Comparison of ENCODE assay signal across 9 cellular contexts in the genomic region with DNA sequence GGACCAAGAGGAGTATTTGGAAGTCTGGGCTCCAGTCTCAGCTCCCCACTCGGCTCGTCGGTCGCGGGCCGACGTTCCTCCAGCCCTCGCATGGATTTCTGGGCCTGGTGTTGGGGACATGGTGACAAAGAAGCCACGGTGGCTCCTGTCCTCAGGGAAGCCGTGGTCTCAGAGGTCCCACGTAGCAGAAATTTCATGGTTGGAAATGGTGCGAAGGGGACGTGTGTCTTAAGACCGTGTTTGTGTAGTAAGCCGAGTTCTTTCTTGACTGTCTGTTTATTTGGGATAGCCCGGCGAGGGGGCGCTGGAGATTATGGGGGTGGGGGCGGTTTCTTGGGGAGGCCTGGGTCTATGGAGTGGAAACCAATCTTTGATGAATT. TPM values are rescaled to one million over a fixed set of nuclear protein-coding genes. Genes with fewer than 3 reads are reported as not detected.
DNase-seq lines count a peak whose midpoint lies in the region; ATAC-seq, FAIRE-seq and TF ChIP-seq lines count a peak whose summit lies in the region.
"Had no signal": no experiment of that assay in that cellular context is flagged by ENCODE, and none has a peak within 500 bp of the region (broad histone marks: within the 10 kb centered on the region; RNA-seq: fewer than 3 reads in every experiment).

No MANE protein-coding gene starts in this region.

- H3K4me1 ChIP-seq in OCI-LY3 (ENCODE audit: low read length): peaks cover 11% of the 10 kb centered on the region; the same call in 1 of the 2 replicates

- TF ChIP-seq CTCF in GM12864 (IDR thresholded peaks at IDR 0.05; ENCODE audit: low read depth, low read length, missing control alignments): no peak
- TF ChIP-seq CTCF in OCI-LY3 (IDR thresholded peaks at IDR 0.05; ENCODE audit: low read depth, low read length): no peak; the same call in 1 of the 2 replicates

- H3K9me3 Mint-ChIP-seq in effector memory CD8-positive, alpha-beta T cell: no peaks in the 10 kb centered on the region
- no peaks in the 10 kb centered on the region for H3K9me3 Mint-ChIP-seq in natural killer cell treated with Interleukin-12 subunit alpha and Interleukin-12 subunit beta and Interleukin-15 and Interleukin-18, amount 100 ng/mL, for 72 hours

- peak overlapping the region; percentile 82 for H3K4me2 ChIP-seq in OCI-LY3 (ENCODE audit: low read length)

- peak overlapping the region; percentile 89 to 91 for H3K4me3 Mint-ChIP-seq in effector memory CD8-positive, alpha-beta T cell
- peak overlapping the region; percentile 85 for H3K4me3 Mint-ChIP-seq in natural killer cell treated with Interleukin-12 subunit alpha and Interleukin-12 subunit beta and Interleukin-15 and Interleukin-18, amount 100 ng/mL, for 72 hours

- no peaks in the 10 kb centered on the region for H3K36me3 ChIP-seq in OCI-LY3 (replicated peaks; ENCODE audit: low read depth, low read length)

- H3K27me3 ChIP-seq in OCI-LY3 (ENCODE audit: low read depth, low read length): no peaks in the 10 kb centered on the region

- ATAC-seq in effector memory CD8-positive, alpha-beta T cell (replicated peaks): no peak
- no peak for ATAC-seq in natural killer cell treated with Interleukin-12 subunit alpha and Interleukin-12 subunit beta and Interleukin-15 and Interleukin-18, amount 100 ng/mL, for 72 hours
- ATAC-seq in GM21786 (IDR thresholded peaks at IDR 0.05; ENCODE audit: unreplicated experiment): no peak
- ATAC-seq in esophagus mucosa: no peak

- H2AFZ ChIP-seq in OCI-LY3 (ENCODE audit: low read depth, low read length): peak overlapping the region; percentile 34

- peak overlapping the region; percentile 60; the same call in 1 of the 2 replicates for H3K9ac ChIP-seq in OCI-LY3 (ENCODE audit: low read length)

- H3K27me3 Mint-ChIP-seq in effector memory CD8-positive, alpha-beta T cell: peaks cover 59 to 73% of the 10 kb centered on the region in 2 donors
- peaks cover 33 to 67% of the 10 kb centered on the region in 2 donors for H3K27me3 Mint-ChIP-seq in natural killer cell treated with Interleukin-12 subunit alpha and Interleukin-12 subunit beta and Interleukin-15 and Interleukin-18, amount 100 ng/mL, for 72 hours

- no peaks in the 10 kb centered on the region for H3K36me3 Mint-ChIP-seq in effector memory CD8-positive, alpha-beta T cell (ENCODE audit: insufficient read depth)
- no peaks in the 10 kb centered on the region for H3K36me3 Mint-ChIP-seq in natural killer cell treated with Interleukin-12 subunit alpha and Interleukin-12 subunit beta and Interleukin-15 and Interleukin-18, amount 100 ng/mL, for 72 hours

- DNase-seq in GM12864 (ENCODE audit: low read depth) (no peak), RCC 7860 (ENCODE audit: low spot score) (no peak)
- DNase-seq in effector memory CD8-positive, alpha-beta T cell: no peak
- no peak for DNase-seq in natural killer cell treated with Interleukin-12 subunit alpha and Interleukin-12 subunit beta and Interleukin-15 and Interleukin-18, amount 100 ng/mL, for 72 hours (ENCODE audit: low spot score)
- no peak for DNase-seq in activated CD4-positive, CD25-positive, alpha-beta regulatory T cell treated with anti-CD3 and anti-CD28 coated beads, Interleukin-2, amount 50 U/mL, for 72 hours

- peak overlapping the region; percentile 52; the same call in 1 of the 2 replicates for H3K4me3 ChIP-seq in GM12864 (ENCODE audit: low read depth, low read length)
- H3K4me3 ChIP-seq in OCI-LY3 (ENCODE audit: low read length): peak overlapping the region; percentile 87

- FAIRE-seq in RCC 7860 (lab: Jason Lieb, UNC): no peak

- H4K20me1 ChIP-seq in OCI-LY3 (ENCODE audit: insufficient read depth, low read length): no peaks in the 10 kb centered on the region

- no peaks in the 10 kb centered on the region for H3K79me2 ChIP-seq in OCI-LY3 (ENCODE audit: low read length)

- H3K27ac Mint-ChIP-seq in effector memory CD8-positive, alpha-beta T cell: no peak overlapping the region
- H3K27ac Mint-ChIP-seq in natural killer cell treated with Interleukin-12 subunit alpha and Interleukin-12 subunit beta and Interleukin-15 and Interleukin-18, amount 100 ng/mL, for 72 hours: no peak overlapping the region

- H3K27ac ChIP-seq in OCI-LY3 (ENCODE audit: low read length): no peak overlapping the region
- H3K27ac ChIP-seq: SK-N-MC had no signal

- H3K9me3 ChIP-seq in OCI-LY3 (ENCODE audit: insufficient read depth, low read length): no peaks in the 10 kb centered on the region

- peaks cover 13 to 14% of the 10 kb centered on the region in 2 donors for H3K4me1 Mint-ChIP-seq in effector memory CD8-positive, alpha-beta T cell (ENCODE audit: low read depth in 2 of 2)
- peaks cover 7 to 10% of the 10 kb centered on the region in 2 donors for H3K4me1 Mint-ChIP-seq in natural killer cell treated with Interleukin-12 subunit alpha and Interleukin-12 subunit beta and Interleukin-15 and Interleukin-18, amount 100 ng/mL, for 72 hours (ENCODE audit: low read depth in 2 of 2)

RNA-seq across cellular contexts. Expression of a gene that starts 23.4 kb away (rescaled TPM):
- total RNA-seq in natural killer cell treated with Interleukin-12 subunit alpha and Interleukin-12 subunit beta and Interleukin-15 and Interleukin-18, amount 100 ng/mL, for 72 hours: 10 to 100 TPM; 25.2 to 32.6 TPM
- total RNA-seq in esophagus mucosa: 14.4 TPM
